24 cellular contexts compared by ENCODE assay signal in the genomic region with DNA sequence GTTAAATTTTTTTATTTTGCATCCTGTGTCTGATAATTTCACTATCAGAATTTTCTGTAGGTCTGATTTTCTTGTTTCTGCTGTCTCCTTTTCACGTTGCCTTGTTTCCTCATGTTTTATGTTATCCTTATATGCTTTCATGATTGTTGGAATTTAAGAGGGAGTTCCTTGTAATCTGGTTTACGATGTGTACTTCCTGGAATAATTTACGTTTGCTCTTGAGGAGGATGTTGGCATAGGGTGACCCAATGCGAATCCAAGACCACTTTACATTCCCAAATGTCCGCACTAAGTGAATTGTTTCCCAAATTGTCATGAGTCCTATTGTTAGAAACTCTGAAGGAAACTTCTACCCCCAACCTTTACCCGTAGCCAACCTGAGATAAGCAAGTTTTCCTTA.
"Had no signal": no experiment of that assay in that cellular context is flagged by ENCODE, and none has a peak within 500 bp of the region (broad histone marks: within the 10 kb centered on the region; RNA-seq: fewer than 3 reads in every experiment).

No MANE protein-coding gene starts in this region.

- H3K79me2 ChIP-seq: hepatocyte had no signal

- H2AFZ ChIP-seq: hepatocyte had no signal

- H3K4me1 Mint-ChIP-seq: naive B cell; natural killer cell; stimulated activated memory B cell treated with anti-CD40 and anti-IgM and Interleukin-4, amounts not matched to agents 10 μg/mL and 1 μg/mL and 100 μg/mL, for 72 hours; stimulated activated naive CD8-positive, alpha-beta T cell treated with anti-CD3 and anti-CD28 coated beads, Interleukin-15, amount 100 ng/mL, for 72 hours had no signal

- DNase-seq: heart right ventricle; islet precursor cell; left lung; lower lobe of right lung; mammary epithelial cell; mesenchymal stem cell; naive B cell; natural killer cell; ovary; right lobe of liver; stimulated activated CD4-positive, alpha-beta T cell treated with anti-CD3 and anti-CD28 coated beads, Interleukin-1b, Interleukin-23, amount 100 ng/mL, for 48 hours; stimulated activated CD4-positive, alpha-beta T cell treated with anti-CD3 and anti-CD28 coated beads, Interleukin-2, amount 100 ng/mL, for 48 hours; stimulated activated CD4-positive, alpha-beta T cell treated with anti-CD3 and anti-CD28 coated beads, Interleukin-4, amount 100 ng/mL, for 4 hours; stimulated activated CD8-positive, alpha-beta memory T cell treated with anti-CD3 and anti-CD28 coated beads, Interleukin-4, amount 100 ng/mL, for 48 hours; stimulated activated naive CD4-positive, alpha-beta T cell treated with Interleukin-2 at 50 U/mL for 16 hours; stimulated activated naive CD8-positive, alpha-beta T cell treated with anti-CD3 and anti-CD28 coated beads, Interleukin-15, amount 100 ng/mL, for 72 hours; substantia nigra; transverse colon; upper lobe of left lung had no signal

- H3K4me2 ChIP-seq: hepatocyte, smooth muscle cell had no signal

- H3K36me3 Mint-ChIP-seq: naive B cell; natural killer cell; stimulated activated memory B cell treated with anti-CD40 and anti-IgM and Interleukin-4, amounts not matched to agents 10 μg/mL and 1 μg/mL and 100 μg/mL, for 72 hours had no signal

- H3K27me3 Mint-ChIP-seq: naive B cell; progenitor cell of endocrine pancreas; stimulated activated memory B cell treated with anti-CD40 and anti-IgM and Interleukin-4, amounts not matched to agents 10 μg/mL and 1 μg/mL and 100 μg/mL, for 72 hours; stimulated activated naive CD8-positive, alpha-beta T cell treated with anti-CD3 and anti-CD28 coated beads, Interleukin-15, amount 100 ng/mL, for 72 hours had no signal

- H3K4me3 ChIP-seq: heart right ventricle, hepatocyte, left lung, lower lobe of right lung, ovary, right atrium auricular region, right lobe of liver, smooth muscle cell, transverse colon, upper lobe of left lung had no signal

- ATAC-seq: heart right ventricle; left lung; lower lobe of right lung; natural killer cell; right lobe of liver; stimulated activated memory B cell treated with anti-CD40 and anti-IgM and Interleukin-4, amounts not matched to agents 10 μg/mL and 1 μg/mL and 100 μg/mL, for 72 hours; stimulated activated naive CD8-positive, alpha-beta T cell treated with anti-CD3 and anti-CD28 coated beads, Interleukin-15, amount 100 ng/mL, for 72 hours had no signal

- H3K36me3 ChIP-seq: heart right ventricle, left lung, lower lobe of right lung, ovary, right atrium auricular region, right lobe of liver, transverse colon, upper lobe of left lung had no signal

- H3K27me3 ChIP-seq: heart right ventricle, hepatocyte, left lung, ovary, right atrium auricular region, right lobe of liver, transverse colon, upper lobe of left lung had no signal

- H3K4me3 Mint-ChIP-seq: naive B cell; natural killer cell; stimulated activated memory B cell treated with anti-CD40 and anti-IgM and Interleukin-4, amounts not matched to agents 10 μg/mL and 1 μg/mL and 100 μg/mL, for 72 hours; stimulated activated naive CD8-positive, alpha-beta T cell treated with anti-CD3 and anti-CD28 coated beads, Interleukin-15, amount 100 ng/mL, for 72 hours had no signal

- H3K9me3 ChIP-seq: ovary, right lobe of liver had no signal

- H3K27ac ChIP-seq: hepatocyte, left lung, lower lobe of right lung, ovary, right atrium auricular region, right lobe of liver, transverse colon, upper lobe of left lung had no signal

- H3K27ac Mint-ChIP-seq: naive B cell; natural killer cell; progenitor cell of endocrine pancreas; stimulated activated memory B cell treated with anti-CD40 and anti-IgM and Interleukin-4, amounts not matched to agents 10 μg/mL and 1 μg/mL and 100 μg/mL, for 72 hours; stimulated activated naive CD8-positive, alpha-beta T cell treated with anti-CD3 and anti-CD28 coated beads, Interleukin-15, amount 100 ng/mL, for 72 hours had no signal

- H3K4me1 ChIP-seq: left lung, lower lobe of right lung, right atrium auricular region, right lobe of liver, upper lobe of left lung had no signal
